Comparison of ENCODE assay signal across 8 cellular contexts in genomic region chr10:104642311-104643022, GRCh38. TPM values are rescaled to one million over a fixed set of nuclear protein-coding genes. Genes with fewer than 3 reads are reported as not detected.
A peak's percentile ranks its signal among the peaks of the same experiment; 100 is the strongest.
DNase-seq lines count a peak whose midpoint lies in the region; ATAC-seq and TF ChIP-seq lines count a peak whose summit lies in the region.

No MANE protein-coding gene starts in this region.

- BruUV-seq in Caco-2 (replicated peaks; lab: Mats Ljungman, UMichigan), result no TSS peak

- H3K27me3 Mint-ChIP-seq in Caco-2 (ENCODE audit: insufficient read depth, unreplicated experiment), result peaks cover 25% of the 10 kb centered on the region
- peaks cover 60 to 67% of the 10 kb centered on the region in 2 donors for H3K27me3 Mint-ChIP-seq in T-cell

- no peaks in the 10 kb centered on the region for H3K4me1 ChIP-seq in Caco-2

- no peak overlapping the region for H3K27ac Mint-ChIP-seq in Caco-2 (ENCODE audit: unreplicated experiment)
- no peak overlapping the region for H3K27ac Mint-ChIP-seq in T-cell

- no peak overlapping the region for H3K4me3 Mint-ChIP-seq in Caco-2 (ENCODE audit: unreplicated experiment)
- H3K4me3 Mint-ChIP-seq in T-cell, result no peak overlapping the region

- POLR2A ChIA-PET in Caco-2 (lab: Charles Lee), result no interaction called here
- POLR2A ChIA-PET in T-cell (lab: Charles Lee), result no interaction called here

- ATAC-seq in GM18870 (IDR thresholded peaks at IDR 0.05; ENCODE audit: unreplicated experiment), result no peak
- no peak for ATAC-seq in HG03175 (IDR thresholded peaks at IDR 0.05; ENCODE audit: unreplicated experiment)
- no peak for ATAC-seq in T-cell (replicated peaks in 1 of 4)

- no peak overlapping the region for H3K4me3 ChIP-seq in Caco-2 (ENCODE audit: low read depth, low read length)

- no peak for TF ChIP-seq CTCF in Caco-2 (IDR thresholded peaks at IDR 0.05; ENCODE audit: insufficient read depth in 1 of 2, low read depth in 1 of 2, low read length in 1 of 2, severe bottlenecking in 1 of 2, unreplicated experiment in 1 of 2)

- H3K36me3 ChIP-seq in Caco-2 (ENCODE audit: control insufficient read depth, insufficient read depth, low read length), result no peaks in the 10 kb centered on the region

- DNase-seq in Ammon's horn (ENCODE audit: low spot score), result peak; percentile 80
- DNase-seq in HK-2 (ENCODE audit: unreplicated experiment), result peak; percentile 42
- DNase-seq in ecto neural progenitor cell (ENCODE audit: low spot score), result peak; percentile 89
- peak; percentile 52 for DNase-seq in midbrain (lab: John Stamatoyannopoulos, UW)
- no peak for DNase-seq in Caco-2
- no peak for DNase-seq in T-cell

- H3K4me1 Mint-ChIP-seq in Caco-2 (ENCODE audit: low read depth, unreplicated experiment) (no peaks in the 10 kb centered on the region), T-cell (peaks cover 8 to 22% (median 10%) of the 10 kb centered on the region in 3 donors)

- no peaks in the 10 kb centered on the region for H3K27me3 ChIP-seq in Caco-2 (replicated peaks; ENCODE audit: control insufficient read depth, insufficient read depth, low read length)

- intact Hi-C loops in Caco-2 (cut with micrococcal nuclease; ENCODE audit: unreplicated experiment), result no loop called here

- no peaks in the 10 kb centered on the region for H3K9me3 ChIP-seq in Caco-2

- H3K9me3 Mint-ChIP-seq in Caco-2 (ENCODE audit: unreplicated experiment), result peaks cover 10% of the 10 kb centered on the region
- H3K9me3 Mint-ChIP-seq in T-cell, result no peaks in the 10 kb centered on the region

- CTCF ChIA-PET in Caco-2 (lab: Charles Lee) (no interaction called here), T-cell (lab: Charles Lee) (no interaction called here)

- H3K36me3 Mint-ChIP-seq in Caco-2 (ENCODE audit: insufficient read depth, unreplicated experiment) (no peaks in the 10 kb centered on the region), T-cell (no peaks in the 10 kb centered on the region)

RNA-seq across cellular contexts. Expression of gene SORCS3, which starts 1.4 kb away (rescaled TPM):
- total RNA-seq in Caco-2 (2022) (0.18 and 0.23 TPM in 2 replicates), T-cell (1 to 10 TPM in 1 of 5 donors, under 1 TPM in 3, not detected in 1; 0.03 to 1.8 (median 0.50) TPM)

Comparison
In these comparisons a context has a peak if more than half of its experiments do, and no peak if none do; other contexts are left out.
1. DNase-seq: peak in Ammon's horn (single experiment), HK-2 (single experiment), ecto neural progenitor cell (single experiment) and midbrain (single experiment); none in Caco-2 (0 of 2) and T-cell (0 of 34).